ENCODE assay signal across 21 cellular contexts in the genomic region with DNA sequence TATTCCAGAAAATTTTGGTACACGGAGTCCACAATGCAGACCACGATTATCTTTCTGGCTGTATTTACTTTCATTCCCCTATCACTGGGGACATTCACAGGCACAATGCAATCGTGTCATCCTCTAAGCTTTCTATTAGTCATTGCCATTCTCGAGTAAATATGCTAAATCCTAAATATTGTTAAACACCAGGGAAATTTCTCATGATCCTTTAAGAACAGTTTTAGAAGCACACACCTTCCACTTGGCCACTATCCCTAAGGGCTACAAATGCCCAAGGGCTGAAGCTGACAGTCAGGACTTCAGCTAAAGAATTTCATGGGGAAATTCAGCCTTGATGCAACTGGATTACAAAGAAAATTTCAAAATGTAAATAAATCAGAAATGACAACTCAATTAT.
DNase-seq lines count a peak whose midpoint lies in the region; ATAC-seq, FAIRE-seq and TF ChIP-seq lines count a peak whose summit lies in the region.
"Had no signal": no experiment of that assay in that cellular context is flagged by ENCODE, and none has a peak within 500 bp of the region (broad histone marks: within the 10 kb centered on the region; RNA-seq: fewer than 3 reads in every experiment).

No MANE protein-coding gene starts in this region.

- H3K14ac ChIP-seq in mesenchymal stem cell (ENCODE audit: low read length in 2 of 2): no peak overlapping the region

- H2BK5ac ChIP-seq in mesenchymal stem cell (ENCODE audit: low read depth, low read length, poor library complexity, severe bottlenecking): no peak overlapping the region

- no peak for TF ChIP-seq RAD21 in A549 (conservative IDR thresholded peaks at IDR 0.05 in 1 of 2, IDR thresholded peaks at IDR 0.05 in 1 of 2)

- in situ Hi-C loops in mammary epithelial cell (cut with MboI; ENCODE audit: low sequenced_read_pairs in 2 of 2) (loop anchor here in 1 of 2 donors (5.0 kb wide), 1 partner anchor 153 kb away; no protein-coding TSS in a partner anchor), transverse colon (cut with MboI; ENCODE audit: low pct_ligation_motif_present in 1 of 4, low pct_unique_long_range_greater_than_20kb in 1 of 4, low sequenced_read_pairs in 3 of 4) (loop anchor here in 1 of 4 donors (25.0 kb wide), 1 partner anchor 153 kb away; no protein-coding TSS in a partner anchor)

- no peaks in the 10 kb centered on the region for H3K79me1 ChIP-seq in mesenchymal stem cell (replicated peaks; ENCODE audit: low read length, poor library complexity, severe bottlenecking)

- DNase-seq in A549 (ENCODE audit: low read depth in 1 of 2, low spot score in 1 of 2) (no peak), NCI-H226 (peak; percentile 17), mammary epithelial cell (peak; percentile 42), mesenchymal stem cell (no peak), NCI-H2107 (lab: John Stamatoyannopoulos, UW) (no peak), coronary artery (ENCODE audit: low spot score) (no peak), transverse colon (no peak)
- DNase-seq: DND-41, GF-D8, MV-4-11, NCI-H1417 treated with DMSO at 0.1 percent for 48 hours, NCI-H1930, NCI-H2171 treated with DMSO at 0.1 percent for 48 hours, NCI-H510A, SIG-M5 had no signal

- H3K9ac ChIP-seq in mammary epithelial cell (ENCODE audit: insufficient read depth, low read length): no peak overlapping the region
- H3K9ac ChIP-seq in mesenchymal stem cell (ENCODE audit: low read length): peak overlapping the region; percentile 34

- H3K4me1 ChIP-seq in A549 (peaks cover 14% of the 10 kb centered on the region; the same call in 1 of the 3 replicates), mammary epithelial cell (ENCODE audit: insufficient read depth, low read length) (no peaks in the 10 kb centered on the region), mesenchymal stem cell (ENCODE audit: control insufficient read depth, insufficient read depth, low read depth, low read length) (no peaks in the 10 kb centered on the region), gastroesophageal sphincter (no peaks in the 10 kb centered on the region), transverse colon (no peaks in the 10 kb centered on the region)

- FAIRE-seq in A549 (lab: Jason Lieb, UNC): no peak
- FAIRE-seq: GM12891, GM18507, H1, RCC 7860 had no signal

- TF ChIP-seq EP300 in A549 (IDR thresholded peaks at IDR 0.05) (no peak), gastroesophageal sphincter (IDR thresholded peaks at IDR 0.05) (no peak), transverse colon (IDR thresholded peaks at IDR 0.05; ENCODE audit: low read depth) (no peak)

- H3K27me3 ChIP-seq in mammary epithelial cell (ENCODE audit: insufficient read depth, low read length): no peaks in the 10 kb centered on the region
- no peaks in the 10 kb centered on the region for H3K27me3 ChIP-seq in mesenchymal stem cell (ENCODE audit: control insufficient read depth in 1 of 2, insufficient read depth in 1 of 2, low read length in 2 of 2)
- no peaks in the 10 kb centered on the region for H3K27me3 ChIP-seq in gastroesophageal sphincter
- no peaks in the 10 kb centered on the region for H3K27me3 ChIP-seq in transverse colon

- H4K8ac ChIP-seq in mesenchymal stem cell (ENCODE audit: low read length): no peak overlapping the region

- ATAC-seq in A549 (no peak), gastroesophageal sphincter (no peak)

- no peaks in the 10 kb centered on the region for H3K79me2 ChIP-seq in mammary epithelial cell (ENCODE audit: insufficient read depth, low read length)

- H4K91ac ChIP-seq in mesenchymal stem cell (ENCODE audit: low read length): no peak overlapping the region

- no peak overlapping the region for H2BK120ac ChIP-seq in mesenchymal stem cell (ENCODE audit: low read depth, low read length)

- H3K23ac ChIP-seq in mesenchymal stem cell (ENCODE audit: low read length in 2 of 2): no peak overlapping the region

- H2BK12ac ChIP-seq in mesenchymal stem cell (ENCODE audit: low read length in 2 of 2): no peak overlapping the region

- H3K27ac ChIP-seq in A549: peak overlapping the region; percentile 19 to 34; a peak in 1 of 6 replicates
- H3K27ac ChIP-seq in mammary epithelial cell (ENCODE audit: insufficient read depth, low read depth, low read length): no peak overlapping the region
- no peak overlapping the region for H3K27ac ChIP-seq in mesenchymal stem cell (ENCODE audit: low read length, poor library complexity, severe bottlenecking)
- H3K27ac ChIP-seq in coronary artery: no peak overlapping the region
- H3K27ac ChIP-seq in gastroesophageal sphincter: no peak overlapping the region
- H3K27ac ChIP-seq in transverse colon: no peak overlapping the region
- H3K27ac ChIP-seq: C4-2B had no signal

- no TSS peak for BruUV-seq in mammary epithelial cell (replicated peaks; lab: Mats Ljungman, UMichigan)

- H3K4me2 ChIP-seq in A549: peak overlapping the region; percentile 28; the same call in 2 of the 3 replicates
- H3K4me2 ChIP-seq in mammary epithelial cell (ENCODE audit: insufficient read depth, low read depth, low read length): no peak overlapping the region
- no peak overlapping the region for H3K4me2 ChIP-seq in mesenchymal stem cell (ENCODE audit: low read length, poor library complexity, severe bottlenecking)

- H2AFZ ChIP-seq in mammary epithelial cell (ENCODE audit: low read depth, low read length): no peak overlapping the region
- no peak overlapping the region for H2AFZ ChIP-seq in mesenchymal stem cell (ENCODE audit: low read depth, low read length)

- H3K18ac ChIP-seq in mesenchymal stem cell (ENCODE audit: low read depth in 1 of 2, low read length in 2 of 2): no peak overlapping the region

- CTCF ChIA-PET in A549 (lab: Yijun Ruan, JAX): interaction anchor here (0.8 to 6.9 kb wide), 6 partner anchors 9 to 153 kb away, joined by 3 to 63 read pairs (median 4); no protein-coding TSS in a partner anchor
- CTCF ChIA-PET in mammary epithelial cell (lab: Charles Lee; ENCODE audit: low non-redundant PET): interaction anchor here (0.6 kb wide), 1 partner anchor 153 kb away, joined by 3 read pairs; no protein-coding TSS in a partner anchor

- no peaks in the 10 kb centered on the region for H4K20me1 ChIP-seq in mammary epithelial cell (ENCODE audit: insufficient read depth, low read length)

- H3K4me3 ChIP-seq in A549 (no peak overlapping the region), mammary epithelial cell (replicated peaks in 1 of 3; ENCODE audit: insufficient read depth in 1 of 3, low read depth in 2 of 3, low read length in 3 of 3) (no peak overlapping the region), mesenchymal stem cell (ENCODE audit: insufficient read depth in 1 of 2, low read depth in 1 of 2, low read length in 2 of 2) (no peak overlapping the region), coronary artery (no peak overlapping the region), gastroesophageal sphincter (no peak overlapping the region), transverse colon (no peak overlapping the region)

- no peak overlapping the region for H2AK5ac ChIP-seq in mesenchymal stem cell (ENCODE audit: low read length, severe bottlenecking)

- TF ChIP-seq POLR2A in A549 (IDR thresholded peaks at IDR 0.05; ENCODE audit: low read length) (no peak), gastroesophageal sphincter (IDR thresholded peaks at IDR 0.05) (no peak), transverse colon (IDR thresholded peaks at IDR 0.05) (no peak)

- intact Hi-C loops in mammary epithelial cell (cut with micrococcal nuclease) (no loop called here), transverse colon (cut with DNase I; ENCODE audit: low total_unique reads) (loop anchor here (5.0 kb wide), 1 partner anchor 153 kb away; no protein-coding TSS in a partner anchor)

- 21% methylated on average over 4 of the region's 4 CpGs for whole genome bisulfite sequencing in A549 (ENCODE audit: missing lambda C conversion rate)
- 45% methylated on average over 4 of the region's 4 CpGs for WGBS in mammary epithelial cell (ENCODE audit: low coverage, missing lambda C conversion rate)
- WGBS in mesenchymal stem cell: 70% methylated on average over 4 of the region's 4 CpGs
- 63 to 76% methylated on average over 3 to 4 of the region's 4 CpGs for WGBS in gastroesophageal sphincter (ENCODE audit: low coverage in 1 of 2), 2 donors
- 60 to 66% methylated on average over 4 of the region's 4 CpGs for WGBS in transverse colon (ENCODE audit: low coverage in 1 of 2), 2 donors

- no peak for TF ChIP-seq CTCF in A549 (IDR thresholded peaks at IDR 0.05)
- no peak for TF ChIP-seq CTCF in mammary epithelial cell (conservative IDR thresholded peaks at IDR 0.05 in 1 of 2, IDR thresholded peaks at IDR 0.05 in 1 of 2; ENCODE audit: extremely low read depth in 1 of 2, insufficient read depth in 1 of 2, low read depth in 1 of 2, low read length in 2 of 2)
- no peak for TF ChIP-seq CTCF in coronary artery (IDR thresholded peaks at IDR 0.05)
- TF ChIP-seq CTCF in gastroesophageal sphincter (IDR thresholded peaks at IDR 0.05): no peak
- TF ChIP-seq CTCF in transverse colon (IDR thresholded peaks at IDR 0.05): no peak

- no peak overlapping the region for H2BK15ac ChIP-seq in mesenchymal stem cell (ENCODE audit: low read depth, poor library complexity, severe bottlenecking)

- POLR2A ChIA-PET in A549 (lab: Yijun Ruan, JAX): no interaction called here

- no peaks in the 10 kb centered on the region for H3K36me3 ChIP-seq in mammary epithelial cell (ENCODE audit: insufficient read depth, low read length)
- H3K36me3 ChIP-seq in mesenchymal stem cell (ENCODE audit: control insufficient read depth in 1 of 2, insufficient read depth in 2 of 2, low read depth in 1 of 2, low read length in 2 of 2): no peaks in the 10 kb centered on the region
- no peaks in the 10 kb centered on the region for H3K36me3 ChIP-seq in gastroesophageal sphincter
- H3K36me3 ChIP-seq in transverse colon: no peaks in the 10 kb centered on the region

- H3K9me3 ChIP-seq in A549: peaks cover 6% of the 10 kb centered on the region; the same call in 1 of the 3 replicates
- peaks cover 3% of the 10 kb centered on the region for H3K9me3 ChIP-seq in mammary epithelial cell (replicated peaks; ENCODE audit: insufficient read depth, low read length)
- H3K9me3 ChIP-seq in mesenchymal stem cell (ENCODE audit: control insufficient read depth, low read length): no peaks in the 10 kb centered on the region
- H3K9me3 ChIP-seq in gastroesophageal sphincter: no peaks in the 10 kb centered on the region
- H3K9me3 ChIP-seq in transverse colon: no peaks in the 10 kb centered on the region

- dilution Hi-C loops in mammary epithelial cell (cut with HindIII; ENCODE audit: low sequenced_read_pairs): no loop called here

- H3K4ac ChIP-seq in mesenchymal stem cell (ENCODE audit: low read depth in 1 of 2, low read length in 2 of 2): no peak overlapping the region

TF ChIP-seq in A549, 52 proteins besides CTCF, POLR2A, EP300 and RAD21 (continues in another document):
- TF ChIP-seq, protein P1, sequence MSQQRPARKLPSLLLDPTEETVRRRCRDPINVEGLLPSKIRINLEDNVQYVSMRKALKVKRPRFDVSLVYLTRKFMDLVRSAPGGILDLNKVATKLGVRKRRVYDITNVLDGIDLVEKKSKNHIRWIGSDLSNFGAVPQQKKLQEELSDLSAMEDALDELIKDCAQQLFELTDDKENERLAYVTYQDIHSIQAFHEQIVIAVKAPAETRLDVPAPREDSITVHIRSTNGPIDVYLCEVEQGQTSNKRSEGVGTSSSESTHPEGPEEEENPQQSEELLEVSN (IDR thresholded peaks at IDR 0.05; ENCODE audit: borderline replicate concordance, low read depth): no peak

Comparison
In these comparisons a context has a peak if more than half of its experiments do, and no peak if none do; other contexts are left out.
1. DNase-seq: peak in NCI-H226 (single experiment) and mammary epithelial cell (single experiment); none in A549 (0 of 2), mesenchymal stem cell (single experiment), NCI-H2107 (single experiment), coronary artery (single experiment) and transverse colon (single experiment).
2. H3K27ac ChIP-seq: peak in A549 (2 of 2); none in mammary epithelial cell (single experiment), mesenchymal stem cell (single experiment), coronary artery (0 of 2), gastroesophageal sphincter (0 of 4) and transverse colon (0 of 4).